In the genomic region with DNA sequence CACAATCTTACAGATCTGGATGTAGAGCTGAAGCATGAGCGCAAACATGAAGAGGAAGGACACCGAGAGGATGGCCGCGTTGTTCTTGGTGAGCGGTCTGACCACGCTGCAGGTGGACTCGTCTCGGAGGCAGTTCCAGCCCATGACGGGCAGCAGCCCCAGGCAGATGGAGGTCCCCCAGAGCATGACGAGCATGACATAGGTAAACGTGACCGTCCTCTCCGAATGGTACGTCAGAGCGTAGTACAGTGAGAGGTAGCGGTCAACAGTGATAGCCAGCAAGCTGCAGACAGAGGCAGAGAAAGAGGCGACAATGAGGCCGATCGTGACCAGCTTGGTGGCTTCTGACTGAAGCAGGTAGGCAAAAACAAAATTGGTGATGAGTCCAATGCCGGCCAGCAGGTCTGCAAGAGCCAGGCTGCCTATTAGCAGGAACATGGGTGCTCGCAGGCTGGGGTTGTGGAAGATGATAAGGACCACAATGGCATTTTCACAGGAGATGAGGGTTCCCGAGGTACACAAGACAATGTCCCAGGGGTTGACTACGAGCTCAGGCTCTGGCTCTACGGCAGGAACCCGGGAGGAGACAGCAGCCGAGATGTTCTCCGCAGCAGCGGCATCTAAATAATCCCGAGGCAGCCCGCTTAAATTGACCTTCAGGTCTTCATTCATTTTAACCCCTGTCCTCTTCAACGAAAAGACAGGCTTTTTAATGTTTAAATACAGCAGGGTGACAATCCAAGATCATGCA, we compare ENCODE assay signal across 12 cellular contexts. TPM values are rescaled to one million over a fixed set of nuclear protein-coding genes. Genes with fewer than 3 reads are reported as not detected.
DNase-seq lines count a peak whose midpoint lies in the region; ATAC-seq and TF ChIP-seq lines count a peak whose summit lies in the region.
"Had no signal": no experiment of that assay in that cellular context is flagged by ENCODE, and none has a peak within 500 bp of the region (broad histone marks: within the 10 kb centered on the region; RNA-seq: fewer than 3 reads in every experiment).

No MANE protein-coding gene starts in this region.

- in situ Hi-C loops in GM23248 (cut with MboI) = no loop called here
- in situ Hi-C loops in GM13977 (cut with MboI; ENCODE audit: low pct_unique_long_range_greater_than_20kb, low sequenced_read_pairs, unreplicated experiment) = no loop called here

- no peaks in the 10 kb centered on the region for H4K20me1 ChIP-seq in GM23248 (ENCODE audit: insufficient read depth)

- H3K9me2 ChIP-seq in GM23248 (ENCODE audit: insufficient read depth) = no peaks in the 10 kb centered on the region

- peak overlapping the region; percentile 59 for H2AFZ ChIP-seq in GM23248

- peak overlapping the region; percentile 44 for H3K4me2 ChIP-seq in GM23248 (ENCODE audit: unreplicated experiment)

- H3K4me3 ChIP-seq in GM23248 (peak overlapping the region; percentile 54), esophagus squamous epithelium (peak overlapping the region in 3 of 4 donors; percentile 29 to 61 (median 37)), skeletal muscle cell (ENCODE audit: low read depth, low read length) (peak overlapping the region; percentile 18), right lobe of liver (no peak overlapping the region)

- H3K27ac ChIP-seq in GM23248 (no peak overlapping the region), esophagus squamous epithelium (no peak overlapping the region), right lobe of liver (no peak overlapping the region)

- ATAC-seq in SK-N-SH treated with all-trans-retinoic acid at 6 μM for 48 hours (peak; percentile 47; the same call in 2 of the 3 replicates), right lobe of liver (no peak)

- no peaks in the 10 kb centered on the region for H3K36me3 ChIP-seq in GM23248 (ENCODE audit: low read depth)
- no peaks in the 10 kb centered on the region for H3K36me3 ChIP-seq in esophagus squamous epithelium
- no peaks in the 10 kb centered on the region for H3K36me3 ChIP-seq in right lobe of liver

- no peak for DNase-seq in GM23248
- DNase-seq in esophagus squamous epithelium (lab: John Stamatoyannopoulos, UW) = no peak
- no peak for DNase-seq in skeletal muscle cell (ENCODE audit: low read depth)
- DNase-seq in ureter (ENCODE audit: low spot score) = no peak
- DNase-seq in right lobe of liver = no peak
- no peak for DNase-seq in GM13977 (ENCODE audit: low spot score)
- DNase-seq: DMS79; NCI-H226; stimulated activated CD4-positive, alpha-beta T cell treated with anti-CD3 and anti-CD28 coated beads, Interleukin-4, amount 100 ng/mL, for 1 hour; SW 1271 had no signal

- 52 to 55% methylated on average over 31 of the region's 31 CpGs for WGBS in GM23248 (ENCODE audit: low coverage in 1 of 2, low lambda C conversion rate in 2 of 2, missing lambda C conversion rate in 2 of 2), 2 experiments
- 52 to 56% methylated on average over 20 to 22 of the region's 31 CpGs for whole genome bisulfite sequencing in esophagus squamous epithelium, 2 donors
- 36% methylated on average over 14 of the region's 31 CpGs for WGBS in right lobe of liver (ENCODE audit: insufficient coverage, low coverage, low lambda C conversion rate, missing lambda C conversion rate)

- no peak for TF ChIP-seq CTCF in esophagus squamous epithelium (IDR thresholded peaks at IDR 0.05)
- TF ChIP-seq CTCF in right lobe of liver (IDR thresholded peaks at IDR 0.05) = no peak
- no peak for TF ChIP-seq CTCF in GM13977 (IDR thresholded peaks at IDR 0.05; ENCODE audit: extremely low read depth, insufficient read depth, missing control alignments)

- intact Hi-C loops in esophagus squamous epithelium (cut with DNase I) (no loop called here), right lobe of liver (cut with DNase I) (no loop called here)

- no peaks in the 10 kb centered on the region for H3F3A ChIP-seq in GM23248 (ENCODE audit: insufficient read depth)

- H3K79me2 ChIP-seq in GM23248 (ENCODE audit: insufficient read depth) = no peaks in the 10 kb centered on the region

- TF ChIP-seq POLR2A in esophagus squamous epithelium (IDR thresholded peaks at IDR 0.05) (no peak), right lobe of liver (IDR thresholded peaks at IDR 0.05) (no peak)

- peaks cover 8% of the 10 kb centered on the region; the same call in 1 of the 2 replicates for H3K4me1 ChIP-seq in GM23248 (ENCODE audit: insufficient read depth)
- H3K4me1 ChIP-seq in esophagus squamous epithelium = peaks cover 6 to 16% (median 8%) of the 10 kb centered on the region in 3 donors
- peaks cover 0 to 6% (median 0%) of the 10 kb centered on the region in 4 donors for H3K4me1 ChIP-seq in right lobe of liver

- H3K9ac ChIP-seq in GM23248 = no peak overlapping the region

- no peaks in the 10 kb centered on the region for H3K9me3 ChIP-seq in GM23248 (ENCODE audit: low read depth)
- H3K9me3 ChIP-seq in esophagus squamous epithelium = no peaks in the 10 kb centered on the region
- no peaks in the 10 kb centered on the region for H3K9me3 ChIP-seq in right lobe of liver

- H3K27me3 ChIP-seq in GM23248 (replicated peaks; ENCODE audit: insufficient read depth) (peaks cover 67% of the 10 kb centered on the region), esophagus squamous epithelium (peaks cover 0 to 89% (median 13%) of the 10 kb centered on the region in 4 donors), right lobe of liver (peaks cover 5 to 11% of the 10 kb centered on the region in 2 donors)

TF ChIP-seq in SK-N-SH treated with all-trans-retinoic acid at 6 μM for 48 hours, 23 proteins besides CTCF, POLR2A, EP300 and RAD21:
- TF ChIP-seq GLIS3 (CRISPR knock-in tag; IDR thresholded peaks at IDR 0.05) (no peak), ZC3H10 (CRISPR knock-in tag; IDR thresholded peaks at IDR 0.05) (no peak), ZFP30 (CRISPR knock-in tag; IDR thresholded peaks at IDR 0.05) (no peak)

RNA-seq across cellular contexts. Expression of a gene that starts 1.3 kb away (rescaled TPM):
- total RNA-seq in GM23248 (2014; rRNA removed; shearing (Covaris generic)) = not detected in 2 replicates
- not detected in 2 replicates for polyA plus RNA-seq in GM23248 (2016; fragmentation: Nextera tagmentation; extraction: Ambion mirVana)
- total RNA-seq in esophagus squamous epithelium (under 1 TPM in 1 of 4 donors, not detected in 3; under 0.01 TPM), ureter (0.65 TPM), right lobe of liver (not detected)
- total RNA-seq: lung microvascular endothelial cell had no signal

Comparison
In these comparisons a context has a peak if more than half of its experiments do, and no peak if none do; other contexts are left out.
1. H3K4me3 ChIP-seq: peak in GM23248 (single experiment), esophagus squamous epithelium (3 of 4) and skeletal muscle cell (single experiment); none in right lobe of liver (0 of 3).